ENCODE assay signal across 17 cellular contexts in genomic region chr16:50857881-50858280, GRCh38.
"Had no signal": no experiment of that assay in that cellular context is flagged by ENCODE, and none has a peak within 500 bp of the region (broad histone marks: within the 10 kb centered on the region; RNA-seq: fewer than 3 reads in every experiment).

No MANE protein-coding gene starts in this region.

- H3K4me1 ChIP-seq: heart left ventricle, spleen, testis, upper lobe of right lung had no signal

- H3K36me3 ChIP-seq: heart left ventricle, neutrophil, spleen, tibial nerve, upper lobe of right lung had no signal

- H3K36me3 Mint-ChIP-seq: natural killer cell; stimulated activated naive B cell treated with anti-CD40 and anti-IgM and Interleukin-4, amounts not matched to agents 10 μg/mL and 1 μg/mL and 100 μg/mL, for 72 hours had no signal

- ATAC-seq: heart left ventricle; natural killer cell; sciatic nerve; stimulated activated naive B cell treated with anti-CD40 and anti-IgM and Interleukin-4, amounts not matched to agents 10 μg/mL and 1 μg/mL and 100 μg/mL, for 72 hours; stimulated activated naive CD8-positive, alpha-beta T cell treated with anti-CD3 and anti-CD28 coated beads, Interleukin-15, amount 100 ng/mL, for 72 hours; upper lobe of right lung had no signal

- H3K27me3 ChIP-seq: neutrophil, testis, tibial nerve, upper lobe of right lung had no signal

- H3K4me1 Mint-ChIP-seq: natural killer cell; stimulated activated naive B cell treated with anti-CD40 and anti-IgM and Interleukin-4, amounts not matched to agents 10 μg/mL and 1 μg/mL and 100 μg/mL, for 72 hours; stimulated activated naive CD8-positive, alpha-beta T cell treated with anti-CD3 and anti-CD28 coated beads, Interleukin-15, amount 100 ng/mL, for 72 hours had no signal

- H3K27ac Mint-ChIP-seq: natural killer cell; stimulated activated naive B cell treated with anti-CD40 and anti-IgM and Interleukin-4, amounts not matched to agents 10 μg/mL and 1 μg/mL and 100 μg/mL, for 72 hours had no signal

- H3K4me3 Mint-ChIP-seq: natural killer cell; stimulated activated naive B cell treated with anti-CD40 and anti-IgM and Interleukin-4, amounts not matched to agents 10 μg/mL and 1 μg/mL and 100 μg/mL, for 72 hours; stimulated activated naive CD8-positive, alpha-beta T cell treated with anti-CD3 and anti-CD28 coated beads, Interleukin-15, amount 100 ng/mL, for 72 hours had no signal

- DNase-seq: effector CD8-positive, alpha-beta T cell; heart left ventricle; hippocampal formation; kidney glomerular epithelial cell; mammary epithelial cell; natural killer cell; spleen; stimulated activated CD4-positive, alpha-beta T cell treated with anti-CD3 and anti-CD28 coated beads, Interleukin-2, amount 100 ng/mL, for 24 hours; stimulated activated CD4-positive, alpha-beta T cell treated with anti-CD3 and anti-CD28 coated beads, Interleukin-4, amount 100 ng/mL, for 4 hours; stimulated activated naive B cell treated with anti-CD40 and anti-IgM and Interleukin-4, amounts not matched to agents 10 μg/mL and 1 μg/mL and 100 μg/mL, for 72 hours; stimulated activated naive CD8-positive, alpha-beta T cell treated with anti-CD3 and anti-CD28 coated beads, Interleukin-15, amount 100 ng/mL, for 72 hours; testis; upper lobe of right lung had no signal

- H3K27ac ChIP-seq: coronary artery, heart left ventricle, neutrophil, spleen, testis, tibial nerve, upper lobe of right lung had no signal

- H3K4me3 ChIP-seq: coronary artery, heart left ventricle, spleen, testis, tibial nerve, upper lobe of right lung had no signal

- H3K9me3 Mint-ChIP-seq: natural killer cell; stimulated activated naive CD8-positive, alpha-beta T cell treated with anti-CD3 and anti-CD28 coated beads, Interleukin-15, amount 100 ng/mL, for 72 hours had no signal
